In genomic region chr16:1706386-1707192, GRCh38 we compare ENCODE assay signal across 8 cellular contexts. TPM values are rescaled to one million over a fixed set of nuclear protein-coding genes. Genes with fewer than 3 reads are reported as not detected.
A peak's percentile ranks its signal among the peaks of the same experiment; 100 is the strongest.
DNase-seq lines count a peak whose midpoint lies in the region; ATAC-seq, FAIRE-seq and TF ChIP-seq lines count a peak whose summit lies in the region.

No MANE protein-coding gene starts in this region.

- H3K27me3 ChIP-seq in lower lobe of right lung (ENCODE audit: low read depth), result no peaks in the 10 kb centered on the region

- POLR2A ChIA-PET in AG04449 (lab: Yijun Ruan, JAX), result interaction anchor here (1.1 to 1.6 kb wide), 5 partner anchors 32 to 95 kb away, joined by 3 to 8 read pairs (median 6); partner anchors contain the start of genes IFT140, NUBP2 and SPSB3

- peak overlapping the region; percentile 99 for H3K4me3 ChIP-seq in AG04449 (ENCODE audit: low read depth, low read length)
- H3K4me3 ChIP-seq in coronary artery, result peak overlapping the region; percentile 86
- peak overlapping the region; percentile 99 for H3K4me3 ChIP-seq in lower lobe of right lung

- CTCF ChIA-PET in AG04449 (lab: Yijun Ruan, JAX), result interaction anchor here (0.8 to 5.1 kb wide), 31 partner anchors 7 to 214 kb away, joined by 3 to 66 read pairs (median 4); partner anchors contain the start of genes EME2, JPT2, MRPS34 and NME3

- intact Hi-C loops in lower lobe of right lung (cut with DNase I), result no loop called here

- H3K9me3 ChIP-seq in lower lobe of right lung, result no peaks in the 10 kb centered on the region

- ATAC-seq in HG03442 (IDR thresholded peaks at IDR 0.05; ENCODE audit: unreplicated experiment) (peak; percentile 28), lower lobe of right lung (peak; percentile 28 to 55)

- H3K4me1 ChIP-seq in lower lobe of right lung, result peaks cover 27% of the 10 kb centered on the region

- no peak for DNase-seq in AG04449 (ENCODE audit: low read depth, low spot score)
- DNase-seq in GM19239 (ENCODE audit: insufficient read length, low spot score), result peak; percentile 68
- peak; percentile 26 to 48 (median 38) for DNase-seq in activated CD4-positive, CD25-positive, alpha-beta regulatory T cell (lab: John Stamatoyannopoulos, UW)
- DNase-seq in coronary artery (ENCODE audit: low spot score), result no peak
- no peak for DNase-seq in lower lobe of right lung
- DNase-seq in stimulated activated CD8-positive, alpha-beta memory T cell treated with anti-CD3 and anti-CD28 coated beads, Interleukin-4, amount 100 ng/mL, for 48 hours, result peak; percentile 55
- DNase-seq in NCI-H1930 (lab: John Stamatoyannopoulos, UW), result no peak

- FAIRE-seq in GM19239 (lab: Jason Lieb, UNC), result no peak

- peak overlapping the region; percentile 70 to 87 for H3K27ac ChIP-seq in coronary artery
- peak overlapping the region; percentile 97 for H3K27ac ChIP-seq in lower lobe of right lung

- TF ChIP-seq CTCF in AG04449 (IDR thresholded peaks at IDR 0.05; ENCODE audit: insufficient read depth, low read length, missing control alignments), result no peak
- no peak for TF ChIP-seq CTCF in coronary artery (IDR thresholded peaks at IDR 0.05)
- TF ChIP-seq CTCF in lower lobe of right lung (IDR thresholded peaks at IDR 0.05), result no peak

- peaks cover 19% of the 10 kb centered on the region for H3K36me3 ChIP-seq in lower lobe of right lung

RNA-seq across cellular contexts. Expression of gene MAPK8IP3, which starts 0.6 kb away (rescaled TPM):
- total RNA-seq in lower lobe of right lung, result 63.0 TPM

RNA-seq across cellular contexts. Expression of gene JPT2, which starts 28.5 kb away (rescaled TPM):
- 53.1 TPM for total RNA-seq in lower lobe of right lung

Comparison
In these comparisons a context has a peak if more than half of its experiments do, and no peak if none do; other contexts are left out.
1. DNase-seq: peak in GM19239 (single experiment), activated CD4-positive, CD25-positive, alpha-beta regulatory T cell (4 of 4) and stimulated activated CD8-positive, alpha-beta memory T cell treated with anti-CD3 and anti-CD28 coated beads, Interleukin-4, amount 100 ng/mL, for 48 hours (single experiment); none in AG04449 (single experiment), coronary artery (single experiment), lower lobe of right lung (single experiment) and NCI-H1930 (0 of 2).
2. Peak in every context shown above with its lines, with median percentiles within 50 percentile points of each other: H3K4me3 ChIP-seq.